In genomic region chrX:110706446-110706845, GRCh38 we compare ENCODE assay signal across 9 cellular contexts.
"Had no signal": no experiment of that assay in that cellular context is flagged by ENCODE, and none has a peak within 500 bp of the region (broad histone marks: within the 10 kb centered on the region; RNA-seq: fewer than 3 reads in every experiment).

No MANE protein-coding gene starts in this region.

- H3K9me3 Mint-ChIP-seq: GM23338, H9, HFFc6 had no signal

- H3K36me3 Mint-ChIP-seq: IgD-negative memory B cell had no signal

- H3K27ac Mint-ChIP-seq: GM23338, H9, HFFc6, IgD-negative memory B cell had no signal

- DNase-seq: H9, HCEC 1CT, HFFc6 had no signal

- H3K4me2 ChIP-seq: GM23338 had no signal

- H3K27ac ChIP-seq: HL-60 had no signal

- H2AFZ ChIP-seq: GM23338 had no signal

- ATAC-seq: GM23338, HepG2 had no signal

- H3K4me1 Mint-ChIP-seq: GM23338, IgD-negative memory B cell had no signal

- H3K4me3 ChIP-seq: GM23338 had no signal

- FAIRE-seq: H1, H54, HepG2 had no signal

- H3K4me3 Mint-ChIP-seq: GM23338, H9, HFFc6, IgD-negative memory B cell had no signal
